ENCODE assay signal across 8 cellular contexts in the genomic region with DNA sequence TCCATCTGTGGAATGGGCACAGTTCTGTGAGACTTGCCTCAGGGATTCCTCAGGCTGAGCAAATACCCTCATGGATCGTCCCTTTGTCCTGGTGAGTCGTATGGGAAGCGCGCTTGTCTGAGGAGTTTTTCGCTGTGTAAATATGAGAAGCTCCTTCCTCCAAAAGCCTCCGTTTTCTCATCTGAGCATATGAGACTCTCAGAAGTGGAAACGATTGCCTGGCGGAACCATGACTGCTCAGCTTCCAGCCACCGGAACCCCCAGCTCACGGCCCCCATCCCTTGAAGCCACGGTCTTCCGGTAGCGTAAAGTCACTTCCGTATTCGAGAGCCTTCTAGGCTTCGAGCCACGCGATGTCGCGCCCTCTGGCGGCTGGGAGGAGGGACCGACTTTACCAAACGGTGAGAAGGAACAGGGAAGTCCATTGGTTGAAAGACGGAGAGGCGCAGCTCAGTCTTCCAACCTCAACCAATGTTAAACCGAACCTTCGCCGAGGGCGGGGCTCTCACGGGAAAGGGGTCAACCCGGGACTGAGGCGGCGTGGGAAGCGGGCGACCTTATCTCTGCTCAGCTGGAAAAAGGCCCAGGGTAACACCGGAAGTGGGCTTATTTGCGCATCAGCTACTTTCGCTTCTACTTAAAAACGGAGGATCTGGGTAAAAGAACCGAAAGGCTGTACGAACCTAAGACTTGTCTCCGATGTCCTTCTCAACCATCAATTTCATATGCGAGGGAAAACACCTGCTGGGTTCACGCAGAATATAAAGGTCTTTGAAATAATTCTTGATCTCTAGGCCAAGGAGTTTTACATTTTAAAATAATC. TPM values are rescaled to one million over a fixed set of nuclear protein-coding genes. Genes with fewer than 3 reads are reported as not detected.
DNase-seq lines count a peak whose midpoint lies in the region; ATAC-seq and TF ChIP-seq lines count a peak whose summit lies in the region.

No MANE protein-coding gene starts in this region.

- TF ChIP-seq CTCF in Caco-2 (IDR thresholded peaks at IDR 0.05; ENCODE audit: insufficient read depth in 1 of 2, low read depth in 1 of 2, low read length in 1 of 2, severe bottlenecking in 1 of 2, unreplicated experiment in 1 of 2), result peak; percentile 56 to 80
- peak; percentile 88 for TF ChIP-seq CTCF in GM20000 (IDR thresholded peaks at IDR 0.05; ENCODE audit: extremely low read depth, missing control alignments)

- no TSS peak for BruUV-seq in Caco-2 (replicated peaks; lab: Mats Ljungman, UMichigan)

- H3K36me3 ChIP-seq in Caco-2 (ENCODE audit: control insufficient read depth, insufficient read depth, low read length), result no peaks in the 10 kb centered on the region

- H3K4me1 Mint-ChIP-seq in Caco-2 (ENCODE audit: low read depth, unreplicated experiment) (peaks cover 6% of the 10 kb centered on the region), memory B cell (peaks cover 14% of the 10 kb centered on the region)
- peaks cover 28 to 43% of the 10 kb centered on the region in 2 donors for H3K4me1 Mint-ChIP-seq in effector memory CD8-positive, alpha-beta T cell (ENCODE audit: low read depth in 2 of 2)

- no peaks in the 10 kb centered on the region for H3K27me3 ChIP-seq in Caco-2 (replicated peaks; ENCODE audit: control insufficient read depth, insufficient read depth, low read length)

- H3K4me3 ChIP-seq in Caco-2 (ENCODE audit: low read depth, low read length), result peak overlapping the region; percentile 77

- H3K9me3 ChIP-seq in Caco-2, result no peaks in the 10 kb centered on the region

- CTCF ChIA-PET in Caco-2 (lab: Charles Lee), result interaction anchor here (0.5 to 1.4 kb wide), 8 partner anchors 13 to 1187 kb away, joined by 3 to 19 read pairs (median 4); a partner anchor contains a TSS

- POLR2A ChIA-PET in Caco-2 (lab: Charles Lee), result interaction anchor here (1.0 to 1.2 kb wide), 2 partner anchors 16 to 54 kb away, joined by 3 to 17 read pairs; a partner anchor contains a TSS

- H3K27me3 Mint-ChIP-seq in Caco-2 (ENCODE audit: insufficient read depth, unreplicated experiment) (no peaks in the 10 kb centered on the region), memory B cell (no peaks in the 10 kb centered on the region)
- no peaks in the 10 kb centered on the region for H3K27me3 Mint-ChIP-seq in effector memory CD8-positive, alpha-beta T cell

- H3K4me3 Mint-ChIP-seq in Caco-2 (ENCODE audit: unreplicated experiment), result peak overlapping the region; percentile 80
- peak overlapping the region; percentile 89 to 90 for H3K4me3 Mint-ChIP-seq in effector memory CD8-positive, alpha-beta T cell
- peak overlapping the region; percentile 93 for H3K4me3 Mint-ChIP-seq in memory B cell

- H3K4me1 ChIP-seq in Caco-2, result no peaks in the 10 kb centered on the region

- H3K9me3 Mint-ChIP-seq in Caco-2 (ENCODE audit: unreplicated experiment) (peaks cover 12% of the 10 kb centered on the region), memory B cell (no peaks in the 10 kb centered on the region)
- H3K9me3 Mint-ChIP-seq in effector memory CD8-positive, alpha-beta T cell, result no peaks in the 10 kb centered on the region

- peak; percentile 94 to 97 for DNase-seq in Caco-2
- DNase-seq in GM20000 (ENCODE audit: low spot score), result peak; percentile 92
- DNase-seq in HT-29 (ENCODE audit: low spot score), result peak; percentile 98
- DNase-seq in NK-92 treated with Interleukin-12 subunit alpha and Interleukin-12 subunit beta, amount 100 ng/mL, for 24 hours (lab: John Stamatoyannopoulos, UW), result peak; percentile 99
- peak; percentile 91 to 97 (median 91) for DNase-seq in activated CD8-positive, alpha-beta memory T cell treated with anti-CD3 and anti-CD28 coated beads for 48 hours (ENCODE audit: low read depth in 2 of 3, low spot score in 2 of 3)
- peak; percentile 97 to 99 (median 97) for DNase-seq in effector memory CD8-positive, alpha-beta T cell
- peak; percentile 92 to 96 for DNase-seq in memory B cell (ENCODE audit: low spot score in 2 of 2)
- peak; percentile 94 for DNase-seq in stimulated activated CD8-positive, alpha-beta memory T cell treated with anti-CD3 and anti-CD28 coated beads, Interleukin-12 subunit alpha, Interleukin-12 subunit beta, amount 100 ng/mL, for 24 hours (ENCODE audit: extremely low read depth)

- intact Hi-C loops in Caco-2 (cut with micrococcal nuclease; ENCODE audit: unreplicated experiment), result loop anchor here (2.0 to 10.0 kb wide), 3 partner anchors 54 to 346 kb away; a partner anchor contains a TSS

- H3K36me3 Mint-ChIP-seq in Caco-2 (ENCODE audit: insufficient read depth, unreplicated experiment) (no peaks in the 10 kb centered on the region), memory B cell (peaks cover 12% of the 10 kb centered on the region)
- peaks cover 18% of the 10 kb centered on the region for H3K36me3 Mint-ChIP-seq in effector memory CD8-positive, alpha-beta T cell (ENCODE audit: insufficient read depth)

- H3K27ac Mint-ChIP-seq in Caco-2 (ENCODE audit: unreplicated experiment), result peak overlapping the region; percentile 90
- H3K27ac Mint-ChIP-seq in effector memory CD8-positive, alpha-beta T cell, result peak overlapping the region; percentile 91 to 92
- peak overlapping the region; percentile 92 for H3K27ac Mint-ChIP-seq in memory B cell

- ATAC-seq in effector memory CD8-positive, alpha-beta T cell (replicated peaks), result peak; percentile 86
- peak; percentile 88 for ATAC-seq in memory B cell (ENCODE audit: low read depth)

RNA-seq across cellular contexts. Expression of a gene that starts 46.3 kb away (rescaled TPM):
- total RNA-seq in Caco-2 (2022), result 1.5 and 2.3 TPM in 2 replicates
- total RNA-seq in HT-29 (2014; rRNA removed; shearing (Covaris generic)), result 0.13 TPM in 1 of 2 replicates, not detected in the other

RNA-seq across cellular contexts. Expression of a gene that starts 54.6 kb away (rescaled TPM):
- 2.4 and 2.5 TPM in 2 replicates for total RNA-seq in Caco-2 (2022)
- 5.3 and 7.7 TPM in 2 replicates for total RNA-seq in HT-29 (2014; rRNA removed; shearing (Covaris generic))

Comparison
In these comparisons a context has a peak if more than half of its experiments do, and no peak if none do; other contexts are left out.
1. Peak in every context shown above with its lines: DNase-seq, ATAC-seq and H3K4me3 ChIP-seq.